1 cellular context compared by ENCODE assay signal in the genomic region with DNA sequence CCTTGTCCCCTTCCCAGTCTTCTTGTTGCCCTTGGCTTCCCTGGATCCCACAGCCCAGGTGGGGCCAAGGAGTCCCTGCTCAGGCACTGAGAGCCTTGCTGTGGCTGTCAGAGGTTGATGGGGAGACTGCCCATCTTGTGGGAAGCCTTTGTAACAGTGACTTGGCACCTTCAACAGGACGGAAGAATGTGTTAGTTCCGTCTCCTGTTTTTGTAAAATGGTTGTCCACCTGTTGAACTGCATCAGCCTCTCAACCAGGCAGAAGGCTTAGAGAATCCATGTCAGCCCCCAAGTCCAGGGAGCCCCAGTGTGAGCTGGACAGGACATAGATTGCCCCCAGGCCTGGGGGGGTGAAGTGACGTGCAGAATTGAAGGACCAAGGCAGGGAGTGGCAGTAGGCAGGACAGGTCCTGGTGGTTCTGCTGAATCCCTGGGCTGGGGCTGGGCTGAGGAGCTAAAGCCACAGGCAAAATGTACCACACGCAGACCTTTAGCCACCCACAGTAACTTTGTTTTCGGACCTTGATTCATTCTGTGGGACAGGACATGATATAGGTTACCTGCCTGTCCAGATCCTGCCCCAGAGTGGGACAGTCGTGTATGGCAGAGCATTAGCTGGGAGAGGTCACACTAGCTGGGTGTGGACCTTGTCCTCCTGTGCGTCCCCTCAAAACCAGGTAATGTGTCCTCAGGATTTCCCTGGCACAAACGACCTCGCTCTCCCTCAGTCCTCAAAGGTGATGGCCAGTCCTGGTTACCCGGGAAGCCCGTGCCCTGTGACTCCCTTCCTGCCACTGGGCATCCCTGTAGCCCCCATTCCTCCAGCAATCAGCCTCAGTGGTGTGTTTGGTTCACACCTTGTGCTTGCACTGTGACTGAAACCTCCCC.
TF ChIP-seq lines count a peak whose summit lies in the region.

No MANE protein-coding gene starts in this region.

TF ChIP-seq in HEK293, 187 proteins besides CTCF, POLR2A, EP300 and RAD21 (continued from another document):
- TF ChIP-seq, protein P1, sequence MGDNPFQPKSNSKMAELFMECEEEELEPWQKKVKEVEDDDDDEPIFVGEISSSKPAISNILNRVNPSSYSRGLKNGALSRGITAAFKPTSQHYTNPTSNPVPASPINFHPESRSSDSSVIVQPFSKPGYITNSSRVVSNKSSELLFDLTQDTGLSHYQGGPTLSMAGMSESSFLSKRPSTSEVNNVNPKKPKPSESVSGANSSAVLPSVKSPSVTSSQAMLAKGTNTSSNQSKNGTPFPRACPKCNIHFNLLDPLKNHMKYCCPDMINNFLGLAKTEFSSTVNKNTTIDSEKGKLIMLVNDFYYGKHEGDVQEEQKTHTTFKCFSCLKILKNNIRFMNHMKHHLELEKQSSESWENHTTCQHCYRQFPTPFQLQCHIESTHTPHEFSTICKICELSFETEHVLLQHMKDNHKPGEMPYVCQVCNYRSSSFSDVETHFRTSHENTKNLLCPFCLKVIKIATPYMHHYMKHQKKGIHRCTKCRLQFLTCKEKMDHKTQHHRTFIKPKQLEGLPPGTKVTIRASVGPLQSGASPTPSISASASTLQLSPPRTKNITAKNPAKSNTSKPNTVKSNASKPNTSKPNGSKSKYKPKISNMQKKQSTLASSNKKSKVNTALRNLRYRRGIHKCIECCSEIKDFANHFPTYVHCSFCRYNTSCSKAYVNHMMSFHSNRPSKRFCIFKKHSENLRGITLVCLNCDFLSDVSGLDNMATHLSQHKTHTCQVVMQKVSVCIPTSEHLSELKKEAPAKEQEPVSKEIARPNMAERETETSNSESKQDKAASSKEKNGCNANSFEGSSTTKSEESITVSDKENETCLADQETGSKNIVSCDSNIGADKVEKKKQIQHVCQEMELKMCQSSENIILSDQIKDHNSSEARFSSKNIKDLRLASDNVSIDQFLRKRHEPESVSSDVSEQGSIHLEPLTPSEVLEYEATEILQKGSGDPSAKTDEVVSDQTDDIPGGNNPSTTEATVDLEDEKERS (tag by site-specific recombination; IDR thresholded peaks at IDR 0.05) = no peak
- TF ChIP-seq SCRT1 (tag by site-specific recombination; IDR thresholded peaks at IDR 0.05; ENCODE audit: borderline replicate concordance) = peak; percentile 38; the same call in 1 of the 2 replicates
